15 cellular contexts compared by ENCODE assay signal in genomic region chr15:98916826-98917225, GRCh38.
DNase-seq lines count a peak whose midpoint lies in the region; ATAC-seq and TF ChIP-seq lines count a peak whose summit lies in the region.
"Had no signal": no experiment of that assay in that cellular context is flagged by ENCODE, and none has a peak within 500 bp of the region (broad histone marks: within the 10 kb centered on the region; RNA-seq: fewer than 3 reads in every experiment).

No MANE protein-coding gene starts in this region.

- no peaks in the 10 kb centered on the region for H4K20me1 ChIP-seq in DND-41 (ENCODE audit: insufficient read depth, low read length)

- no peaks in the 10 kb centered on the region for H3K9me3 ChIP-seq in DND-41 (ENCODE audit: insufficient read depth, low read length, severe bottlenecking)
- H3K9me3 ChIP-seq in KOPT-K1 (ENCODE audit: insufficient read depth, low read length, poor library complexity, severe bottlenecking): no peaks in the 10 kb centered on the region
- H3K9me3 ChIP-seq in neuronal stem cell (replicated peaks in 1 of 2; ENCODE audit: control insufficient read depth in 2 of 2, insufficient read depth in 1 of 2, low read depth in 1 of 2, low read length in 2 of 2): no peaks in the 10 kb centered on the region
- no peaks in the 10 kb centered on the region for H3K9me3 ChIP-seq in stomach

- H3K9ac ChIP-seq in DND-41 (ENCODE audit: low read depth, low read length) (no peak overlapping the region), neuronal stem cell (ENCODE audit: low read depth, low read length, poor library complexity) (no peak overlapping the region)
- H3K9ac ChIP-seq: BLaER1 treated with 17β-estradiol and CSF1 and Interleukin-3, amounts not matched to agents 10 nM and 100 nM; GM23248 had no signal

- no peak for TF ChIP-seq EP300 in stomach (IDR thresholded peaks at IDR 0.05)

- ATAC-seq in DND-41 (ENCODE audit: insufficient read depth, low read depth): 0 out of 3 replicates have a peak, but pooled peaks have one; percentile 31
- ATAC-seq: GM12878, HCT116 had no signal

- H3K79me1 ChIP-seq in neuronal stem cell (ENCODE audit: low read depth, low read length): peaks cover 1% of the 10 kb centered on the region

- H2AFZ ChIP-seq in DND-41 (ENCODE audit: low read depth, low read length): no peak overlapping the region
- no peak overlapping the region for H2AFZ ChIP-seq in neuronal stem cell (ENCODE audit: low read length)
- H2AFZ ChIP-seq: GM23248 had no signal

- no CpG with 5 or more reads among the region's 8 CpGs for WGBS in neuronal stem cell (ENCODE audit: extremely low coverage in 2 of 2, insufficient read length in 2 of 2, insufficient replicate concordance in 1 of 2), 2 donors
- WGBS in stomach, 5 donors: 88 to 94% (median 91%) methylated on average over 8 of the region's 8 CpGs

- H3K23ac ChIP-seq in neuronal stem cell (ENCODE audit: low read depth, low read length, poor library complexity): no peak overlapping the region

- no peak overlapping the region; the same call in 1 of the 2 replicates for H3K27ac ChIP-seq in DND-41 (ENCODE audit: low read length)
- peak overlapping the region; percentile 33 for H3K27ac ChIP-seq in KOPT-K1 (ENCODE audit: low read depth, low read length, poor library complexity, severe bottlenecking)
- H3K27ac ChIP-seq in neuronal stem cell (replicated peaks; ENCODE audit: low read length): no peak overlapping the region
- H3K27ac ChIP-seq in stomach: peak overlapping the region in 3 of 5 donors; percentile 50 to 73 (median 69)
- H3K27ac ChIP-seq: BLaER1 treated with 17β-estradiol and CSF1 and Interleukin-3, amounts not matched to agents 10 nM and 100 nM; GM23248 had no signal

- no peak overlapping the region for H3K18ac ChIP-seq in neuronal stem cell (ENCODE audit: low read length)

- no peak overlapping the region for H4K91ac ChIP-seq in neuronal stem cell (ENCODE audit: low read depth, low read length, poor library complexity)

- no peak overlapping the region for H2BK15ac ChIP-seq in neuronal stem cell (ENCODE audit: low read length)

- no peak overlapping the region for H2AK5ac ChIP-seq in neuronal stem cell (ENCODE audit: low read depth, low read length)

- no peak overlapping the region for H4K8ac ChIP-seq in neuronal stem cell (ENCODE audit: low read depth, low read length)

- TF ChIP-seq POLR2A in stomach (IDR thresholded peaks at IDR 0.05): no peak

- H3K27me3 ChIP-seq in DND-41 (ENCODE audit: insufficient read depth, low read length, poor library complexity) (no peaks in the 10 kb centered on the region), neuronal stem cell (ENCODE audit: control insufficient read depth in 3 of 3, insufficient read depth in 3 of 3, low read depth in 1 of 3, low read length in 3 of 3) (no peaks in the 10 kb centered on the region), stomach (no peaks in the 10 kb centered on the region)
- H3K27me3 ChIP-seq: BLaER1 treated with 17β-estradiol and CSF1 and Interleukin-3, amounts not matched to agents 10 nM and 100 nM had no signal

- H3K4me2 ChIP-seq in DND-41 (ENCODE audit: insufficient read depth, low read length): no peak overlapping the region
- no peak overlapping the region for H3K4me2 ChIP-seq in neuronal stem cell (ENCODE audit: insufficient read depth, low read length, poor library complexity, severe bottlenecking)
- H3K4me2 ChIP-seq: BLaER1 treated with 17β-estradiol and CSF1 and Interleukin-3, amounts not matched to agents 10 nM and 100 nM had no signal

- DNase-seq in DND-41 (no peak), neuronal stem cell (ENCODE audit: low spot score) (no peak), stomach (no peak), dermis blood vessel endothelial cell (no peak), kidney tubule cell (ENCODE audit: low spot score) (no peak), NCI-H526 treated with DMSO at 0.1 percent for 48 hours (lab: John Stamatoyannopoulos, UW) (no peak)
- DNase-seq: ACHN; Calu3; CD4-positive, alpha-beta T cell; DMS 273 treated with DMSO at 0.1 percent for 48 hours; GM23248 had no signal

- no peak overlapping the region for H2BK12ac ChIP-seq in neuronal stem cell (ENCODE audit: low read length)

- H3K4ac ChIP-seq in neuronal stem cell (ENCODE audit: low read length): no peak overlapping the region

- H2BK120ac ChIP-seq in neuronal stem cell (ENCODE audit: low read depth, low read length): peak overlapping the region; percentile 35

- H2BK5ac ChIP-seq in neuronal stem cell (ENCODE audit: low read length): no peak overlapping the region

- no peaks in the 10 kb centered on the region for H3K79me2 ChIP-seq in DND-41 (ENCODE audit: insufficient read depth, low read length)

- TF ChIP-seq CTCF in DND-41 (IDR thresholded peaks at IDR 0.05; ENCODE audit: borderline replicate concordance, extremely low read depth, low read length, poor library complexity, severe bottlenecking): no peak
- TF ChIP-seq CTCF in stomach (IDR thresholded peaks at IDR 0.05): no peak

- no peaks in the 10 kb centered on the region for H3K4me1 ChIP-seq in DND-41 (ENCODE audit: insufficient read depth, low read length)
- H3K4me1 ChIP-seq in neuronal stem cell (ENCODE audit: control insufficient read depth in 2 of 2, insufficient read depth in 1 of 2, low read depth in 1 of 2, low read length in 2 of 2): no peaks in the 10 kb centered on the region
- H3K4me1 ChIP-seq in stomach: peaks cover 10 to 38% (median 21%) of the 10 kb centered on the region in 4 donors

- H3K4me3 ChIP-seq in DND-41 (ENCODE audit: low read depth in 1 of 2, low read length in 2 of 2) (no peak overlapping the region), neuronal stem cell (ENCODE audit: low read length in 2 of 2) (no peak overlapping the region), stomach (no peak overlapping the region)
- H3K4me3 ChIP-seq: BLaER1 treated with 17β-estradiol and CSF1 and Interleukin-3, amounts not matched to agents 10 nM and 100 nM; GM12878; GM23248 had no signal

- no peak overlapping the region for H3K14ac ChIP-seq in neuronal stem cell (ENCODE audit: low read length)

- intact Hi-C loops in stomach (cut with DNase I; ENCODE audit: low total_unique reads): no loop called here

- H3K36me3 ChIP-seq in DND-41 (ENCODE audit: insufficient read depth, low read length) (peaks cover 75% of the 10 kb centered on the region), KOPT-K1 (ENCODE audit: insufficient read depth, low read length) (no peaks in the 10 kb centered on the region), neuronal stem cell (replicated peaks in 1 of 2; ENCODE audit: control insufficient read depth in 2 of 2, insufficient read depth in 2 of 2, low read length in 2 of 2) (peaks cover 40 to 98% of the 10 kb centered on the region in 2 donors), stomach (peaks cover 35 to 77% (median 74%) of the 10 kb centered on the region in 4 donors)

Comparison
In these comparisons a context has a peak if more than half of its experiments do, and no peak if none do; other contexts are left out.
1. H3K27ac ChIP-seq: peak in KOPT-K1 (single experiment) and stomach (3 of 5); none in DND-41 (single experiment) and neuronal stem cell (single experiment).